Comparison of ENCODE assay signal across 2 cellular contexts in the genomic region with DNA sequence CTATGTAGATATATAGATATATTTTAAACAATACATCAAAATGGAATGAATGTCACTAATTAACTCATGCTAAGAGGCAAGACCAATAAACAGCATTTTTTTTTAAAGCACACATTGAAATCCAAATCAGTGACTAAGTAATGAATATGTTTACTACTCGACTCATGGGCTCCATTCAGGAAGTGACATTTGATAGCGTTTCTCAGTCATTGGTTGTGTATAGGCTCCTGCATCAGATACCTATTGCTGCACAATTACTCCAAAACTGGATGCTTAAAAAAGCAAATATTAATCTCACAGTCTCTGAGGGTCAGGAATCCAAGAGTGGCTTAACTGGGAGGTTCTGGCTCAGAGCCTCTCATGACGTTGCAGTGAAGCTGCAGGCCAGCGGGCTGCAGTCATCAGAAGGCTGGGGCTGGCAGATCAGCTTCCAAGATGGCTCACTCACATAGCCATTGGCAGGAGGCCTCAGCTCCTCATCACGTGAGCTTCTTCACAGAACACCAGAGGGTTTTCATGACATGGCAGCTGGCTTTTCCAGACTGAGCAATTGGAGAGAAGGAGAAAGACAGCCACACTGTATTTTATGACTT.
TF ChIP-seq lines count a peak whose summit lies in the region.

No MANE protein-coding gene starts in this region.

TF ChIP-seq in SK-N-SH, 30 proteins besides CTCF, POLR2A, EP300 and RAD21 (continued from another document):
- no peak for TF ChIP-seq TAF1 (IDR thresholded peaks at IDR 0.05; ENCODE audit: borderline replicate concordance, low read depth, low read length)
- no peak for TF ChIP-seq YY1 (IDR thresholded peaks at IDR 0.05; ENCODE audit: low read depth)
- no peak for TF ChIP-seq FOXM1 (IDR thresholded peaks at IDR 0.05; ENCODE audit: low read depth)
- TF ChIP-seq GATA2 (CRISPR knock-in tag; IDR thresholded peaks at IDR 0.05): no peak
- TF ChIP-seq FOXJ3 (CRISPR knock-in tag; IDR thresholded peaks at IDR 0.05): no peak

TF ChIP-seq in SK-N-SH treated with all-trans-retinoic acid at 6 μM for 48 hours, 23 proteins besides CTCF, POLR2A, EP300 and RAD21 (continued from another document):
- TF ChIP-seq, protein P1, sequence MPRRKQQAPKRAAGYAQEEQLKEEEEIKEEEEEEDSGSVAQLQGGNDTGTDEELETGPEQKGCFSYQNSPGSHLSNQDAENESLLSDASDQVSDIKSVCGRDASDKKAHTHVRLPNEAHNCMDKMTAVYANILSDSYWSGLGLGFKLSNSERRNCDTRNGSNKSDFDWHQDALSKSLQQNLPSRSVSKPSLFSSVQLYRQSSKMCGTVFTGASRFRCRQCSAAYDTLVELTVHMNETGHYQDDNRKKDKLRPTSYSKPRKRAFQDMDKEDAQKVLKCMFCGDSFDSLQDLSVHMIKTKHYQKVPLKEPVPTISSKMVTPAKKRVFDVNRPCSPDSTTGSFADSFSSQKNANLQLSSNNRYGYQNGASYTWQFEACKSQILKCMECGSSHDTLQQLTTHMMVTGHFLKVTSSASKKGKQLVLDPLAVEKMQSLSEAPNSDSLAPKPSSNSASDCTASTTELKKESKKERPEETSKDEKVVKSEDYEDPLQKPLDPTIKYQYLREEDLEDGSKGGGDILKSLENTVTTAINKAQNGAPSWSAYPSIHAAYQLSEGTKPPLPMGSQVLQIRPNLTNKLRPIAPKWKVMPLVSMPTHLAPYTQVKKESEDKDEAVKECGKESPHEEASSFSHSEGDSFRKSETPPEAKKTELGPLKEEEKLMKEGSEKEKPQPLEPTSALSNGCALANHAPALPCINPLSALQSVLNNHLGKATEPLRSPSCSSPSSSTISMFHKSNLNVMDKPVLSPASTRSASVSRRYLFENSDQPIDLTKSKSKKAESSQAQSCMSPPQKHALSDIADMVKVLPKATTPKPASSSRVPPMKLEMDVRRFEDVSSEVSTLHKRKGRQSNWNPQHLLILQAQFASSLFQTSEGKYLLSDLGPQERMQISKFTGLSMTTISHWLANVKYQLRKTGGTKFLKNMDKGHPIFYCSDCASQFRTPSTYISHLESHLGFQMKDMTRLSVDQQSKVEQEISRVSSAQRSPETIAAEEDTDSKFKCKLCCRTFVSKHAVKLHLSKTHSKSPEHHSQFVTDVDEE (CRISPR knock-in tag; IDR thresholded peaks at IDR 0.05): no peak
- TF ChIP-seq SNAI2 (CRISPR knock-in tag; IDR thresholded peaks at IDR 0.05) (no peak), ZFP30 (CRISPR knock-in tag; IDR thresholded peaks at IDR 0.05) (no peak), ARNTL (CRISPR knock-in tag; IDR thresholded peaks at IDR 0.05; ENCODE audit: borderline replicate concordance, low read depth) (no peak), ZNF8 (CRISPR knock-in tag; IDR thresholded peaks at IDR 0.05) (no peak)
